ENCODE assay signal across 8 cellular contexts in genomic region chr6:135002974-135003703, GRCh38.
A peak's percentile ranks its signal among the peaks of the same experiment; 100 is the strongest.
DNase-seq lines count a peak whose midpoint lies in the region; ATAC-seq lines count a peak whose summit lies in the region.

No MANE protein-coding gene starts in this region.

- H3K4me1 Mint-ChIP-seq in T-helper 1 cell treated with Interleukin-12 subunit alpha and Interleukin-12 subunit beta and Interleukin-4 antibody, amounts not matched to agents 30 μg/mL and 1 μg/mL, for 36 hours (ENCODE audit: low read depth): peaks cover 19% of the 10 kb centered on the region
- H3K4me1 Mint-ChIP-seq in activated naive CD8-positive, alpha-beta T cell treated with anti-CD3 and anti-CD28 coated beads, Interleukin-2, amount 50 U/mL, for 24 hours: peaks cover 12% of the 10 kb centered on the region

- no peaks in the 10 kb centered on the region for H3K27me3 Mint-ChIP-seq in T-helper 1 cell treated with Interleukin-12 subunit alpha and Interleukin-12 subunit beta and Interleukin-4 antibody, amounts not matched to agents 30 μg/mL and 1 μg/mL, for 36 hours (ENCODE audit: low read depth)
- H3K27me3 Mint-ChIP-seq in activated naive CD8-positive, alpha-beta T cell treated with anti-CD3 and anti-CD28 coated beads, Interleukin-2, amount 50 U/mL, for 24 hours: no peaks in the 10 kb centered on the region

- peak overlapping the region; percentile 32 for H3K27ac Mint-ChIP-seq in T-helper 1 cell treated with Interleukin-12 subunit alpha and Interleukin-12 subunit beta and Interleukin-4 antibody, amounts not matched to agents 30 μg/mL and 1 μg/mL, for 36 hours
- H3K27ac Mint-ChIP-seq in activated naive CD8-positive, alpha-beta T cell treated with anti-CD3 and anti-CD28 coated beads, Interleukin-2, amount 50 U/mL, for 24 hours: peak overlapping the region; percentile 58

- no peak overlapping the region for H3K4me3 Mint-ChIP-seq in T-helper 1 cell treated with Interleukin-12 subunit alpha and Interleukin-12 subunit beta and Interleukin-4 antibody, amounts not matched to agents 30 μg/mL and 1 μg/mL, for 36 hours
- H3K4me3 Mint-ChIP-seq in activated naive CD8-positive, alpha-beta T cell treated with anti-CD3 and anti-CD28 coated beads, Interleukin-2, amount 50 U/mL, for 24 hours: no peak overlapping the region

- H3K36me3 Mint-ChIP-seq in T-helper 1 cell treated with Interleukin-12 subunit alpha and Interleukin-12 subunit beta and Interleukin-4 antibody, amounts not matched to agents 30 μg/mL and 1 μg/mL, for 36 hours (ENCODE audit: low read depth): peaks cover 13% of the 10 kb centered on the region
- H3K36me3 Mint-ChIP-seq in activated naive CD8-positive, alpha-beta T cell treated with anti-CD3 and anti-CD28 coated beads, Interleukin-2, amount 50 U/mL, for 24 hours (ENCODE audit: low read depth): peaks cover 13% of the 10 kb centered on the region

- peak; percentile 96 for ATAC-seq in GM21423 (IDR thresholded peaks at IDR 0.05; ENCODE audit: unreplicated experiment)
- peak; percentile 95 for ATAC-seq in HG03135 (IDR thresholded peaks at IDR 0.05; ENCODE audit: unreplicated experiment)
- ATAC-seq in activated naive CD8-positive, alpha-beta T cell treated with anti-CD3 and anti-CD28 coated beads, Interleukin-2, amount 50 U/mL, for 24 hours: peak; percentile 90

- no peaks in the 10 kb centered on the region for H3K9me3 Mint-ChIP-seq in T-helper 1 cell treated with Interleukin-12 subunit alpha and Interleukin-12 subunit beta and Interleukin-4 antibody, amounts not matched to agents 30 μg/mL and 1 μg/mL, for 36 hours
- H3K9me3 Mint-ChIP-seq in activated naive CD8-positive, alpha-beta T cell treated with anti-CD3 and anti-CD28 coated beads, Interleukin-2, amount 50 U/mL, for 24 hours: no peaks in the 10 kb centered on the region

- no peak for DNase-seq in T-helper 1 cell
- no peak for DNase-seq in activated naive CD8-positive, alpha-beta T cell treated with anti-CD3 and anti-CD28 coated beads, Interleukin-2, amount 50 U/mL, for 24 hours
- DNase-seq in NCI-H1694 treated with DMSO at 0.1 percent for 48 hours (lab: John Stamatoyannopoulos, UW): no peak
- DNase-seq in AG08395 (ENCODE audit: low spot score): no peak
- no peak for DNase-seq in putamen (ENCODE audit: low spot score)
